ENCODE assay signal across 8 cellular contexts in genomic region chr6:108564178-108564577, GRCh38. TPM values are rescaled to one million over a fixed set of nuclear protein-coding genes. Genes with fewer than 3 reads are reported as not detected.
DNase-seq lines count a peak whose midpoint lies in the region; ATAC-seq, FAIRE-seq and TF ChIP-seq lines count a peak whose summit lies in the region.

No MANE protein-coding gene starts in this region.

- peak overlapping the region; percentile 8 for H3K27ac Mint-ChIP-seq in astrocyte (ENCODE audit: unreplicated experiment)
- peak overlapping the region; percentile 92 for H3K27ac Mint-ChIP-seq in memory B cell

- WGBS in A549 (ENCODE audit: missing lambda C conversion rate), result 48% methylated on average over 3 of the region's 3 CpGs

- FAIRE-seq in A549 (lab: Jason Lieb, UNC) (no peak), astrocyte (lab: Jason Lieb, UNC) (peak; percentile 99)

- peak overlapping the region; percentile 99 for H3K4me3 Mint-ChIP-seq in astrocyte (ENCODE audit: unreplicated experiment)
- no peak overlapping the region for H3K4me3 Mint-ChIP-seq in memory B cell

- no peak for DNase-seq in A549 (ENCODE audit: low read depth in 1 of 2, low spot score in 1 of 2)
- no peak for DNase-seq in HFF-Myc (ENCODE audit: extremely low read depth, low read depth)
- peak; percentile 99 for DNase-seq in astrocyte (ENCODE audit: low read depth)
- DNase-seq in memory B cell (ENCODE audit: low spot score in 2 of 2), result no peak
- DNase-seq in SIG-M5 treated with dmso at 0.1 percent for 504 hours (lab: John Stamatoyannopoulos, UW; ENCODE audit: unreplicated experiment), result no peak
- no peak for DNase-seq in GM20000 (ENCODE audit: low spot score)

- H3K27ac ChIP-seq in A549 (no peak overlapping the region), astrocyte (ENCODE audit: low read depth, low read length) (peak overlapping the region; percentile 71)

- TF ChIP-seq RAD21 in A549 (conservative IDR thresholded peaks at IDR 0.05 in 1 of 2, IDR thresholded peaks at IDR 0.05 in 1 of 2), result no peak

- CTCF ChIA-PET in A549 (lab: Yijun Ruan, JAX), result interaction anchor here (0.7 kb wide), 1 partner anchor 216 kb away, joined by 3 read pairs; no protein-coding TSS in a partner anchor

- peaks cover 44% of the 10 kb centered on the region for H4K20me1 ChIP-seq in astrocyte (ENCODE audit: insufficient read depth, low read length)

- H3K4me2 ChIP-seq in A549 (peak overlapping the region; percentile 48; the same call in 2 of the 3 replicates), astrocyte (ENCODE audit: low read length) (peak overlapping the region; percentile 99)

- no peak overlapping the region for H2AFZ ChIP-seq in astrocyte (ENCODE audit: low read depth, low read length)

- no peaks in the 10 kb centered on the region for H3K9me3 Mint-ChIP-seq in astrocyte (ENCODE audit: unreplicated experiment)
- peaks cover 2% of the 10 kb centered on the region for H3K9me3 Mint-ChIP-seq in memory B cell

- no peaks in the 10 kb centered on the region for H3K27me3 ChIP-seq in astrocyte (ENCODE audit: insufficient read depth, low read length)

- ATAC-seq in A549 (no peak), memory B cell (ENCODE audit: low read depth) (no peak), HG02571 (IDR thresholded peaks at IDR 0.05; ENCODE audit: unreplicated experiment) (no peak), GM21786 (IDR thresholded peaks at IDR 0.05; ENCODE audit: unreplicated experiment) (no peak)

- H3K27me3 Mint-ChIP-seq in astrocyte (ENCODE audit: low read depth, unreplicated experiment) (no peaks in the 10 kb centered on the region), memory B cell (no peaks in the 10 kb centered on the region)

- H3K36me3 Mint-ChIP-seq in astrocyte (ENCODE audit: low read depth, unreplicated experiment) (peaks cover 8% of the 10 kb centered on the region), memory B cell (peaks cover 18% of the 10 kb centered on the region)

- no peak overlapping the region for H3K4me3 ChIP-seq in A549
- peak overlapping the region; percentile 85; the same call in 1 of the 2 replicates for H3K4me3 ChIP-seq in HFF-Myc (replicated peaks; ENCODE audit: low read depth, low read length)
- H3K4me3 ChIP-seq in astrocyte (ENCODE audit: insufficient read depth, low read depth, low read length), result no peak overlapping the region

- H3K9me3 ChIP-seq in A549 (no peaks in the 10 kb centered on the region), astrocyte (ENCODE audit: insufficient read depth, low read depth, low read length) (no peaks in the 10 kb centered on the region)

- H3K4me1 ChIP-seq in A549 (peaks cover 35% of the 10 kb centered on the region; the same call in 2 of the 3 replicates), astrocyte (ENCODE audit: insufficient read depth, low read length) (peaks cover 36% of the 10 kb centered on the region)

- TF ChIP-seq POLR2A in A549 (IDR thresholded peaks at IDR 0.05; ENCODE audit: low read length), result no peak

- peaks cover 70% of the 10 kb centered on the region for H3K79me2 ChIP-seq in astrocyte (ENCODE audit: insufficient read depth, low read length)

- POLR2A ChIA-PET in A549 (lab: Yijun Ruan, JAX), result no interaction called here

- no peak for TF ChIP-seq EP300 in A549 (IDR thresholded peaks at IDR 0.05)

- H3K4me1 Mint-ChIP-seq in astrocyte (ENCODE audit: low read depth, unreplicated experiment) (peaks cover 28% of the 10 kb centered on the region), memory B cell (peaks cover 44% of the 10 kb centered on the region)

- TF ChIP-seq CTCF in A549 (IDR thresholded peaks at IDR 0.05), result no peak
- no peak for TF ChIP-seq CTCF in HFF-Myc (IDR thresholded peaks at IDR 0.05; ENCODE audit: low read depth, low read length, missing control alignments)
- no peak for TF ChIP-seq CTCF in astrocyte (IDR thresholded peaks at IDR 0.05; ENCODE audit: insufficient read depth, low read depth, low read length)
- no peak for TF ChIP-seq CTCF in GM20000 (IDR thresholded peaks at IDR 0.05; ENCODE audit: extremely low read depth, missing control alignments)

- H3K9ac ChIP-seq in astrocyte (ENCODE audit: low read length), result peak overlapping the region; percentile 47

- peaks cover 6% of the 10 kb centered on the region for H3K36me3 ChIP-seq in astrocyte (ENCODE audit: insufficient read depth, low read length)

TF ChIP-seq in A549, 52 proteins besides CTCF, POLR2A, EP300 and RAD21:
- TF ChIP-seq FOXS1 (CRISPR knock-in tag; IDR thresholded peaks at IDR 0.05), result no peak
- TF ChIP-seq HES2 (IDR thresholded peaks at IDR 0.05), result no peak
- TF ChIP-seq NFE2L2 (conservative IDR thresholded peaks at IDR 0.05; ENCODE audit: low read length), result no peak
- no peak for TF ChIP-seq CEBPB (IDR thresholded peaks at IDR 0.05)
- no peak for TF ChIP-seq EHF (CRISPR knock-in tag; IDR thresholded peaks at IDR 0.05)
- TF ChIP-seq HOXB13 (CRISPR knock-in tag; IDR thresholded peaks at IDR 0.05; ENCODE audit: low read depth), result no peak
- TF ChIP-seq CHD4 (IDR thresholded peaks at IDR 0.05; ENCODE audit: borderline replicate concordance), result no peak
- no peak for TF ChIP-seq HEYL (CRISPR knock-in tag; IDR thresholded peaks at IDR 0.05)
- TF ChIP-seq CBX2 (IDR thresholded peaks at IDR 0.05; ENCODE audit: borderline replicate concordance, low read depth), result no peak
- TF ChIP-seq FOSB (CRISPR knock-in tag; IDR thresholded peaks at IDR 0.05), result no peak
- TF ChIP-seq JUN (IDR thresholded peaks at IDR 0.05), result no peak
- no peak for TF ChIP-seq PHF8 (IDR thresholded peaks at IDR 0.05; ENCODE audit: borderline replicate concordance, low read depth)
- TF ChIP-seq, protein P1, sequence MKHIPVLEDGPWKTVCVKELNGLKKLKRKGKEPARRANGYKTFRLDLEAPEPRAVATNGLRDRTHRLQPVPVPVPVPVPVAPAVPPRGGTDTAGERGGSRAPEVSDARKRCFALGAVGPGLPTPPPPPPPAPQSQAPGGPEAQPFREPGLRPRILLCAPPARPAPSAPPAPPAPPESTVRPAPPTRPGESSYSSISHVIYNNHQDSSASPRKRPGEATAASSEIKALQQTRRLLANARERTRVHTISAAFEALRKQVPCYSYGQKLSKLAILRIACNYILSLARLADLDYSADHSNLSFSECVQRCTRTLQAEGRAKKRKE (CRISPR knock-in tag; IDR thresholded peaks at IDR 0.05; ENCODE audit: low read depth), result no peak
- TF ChIP-seq, protein P2, sequence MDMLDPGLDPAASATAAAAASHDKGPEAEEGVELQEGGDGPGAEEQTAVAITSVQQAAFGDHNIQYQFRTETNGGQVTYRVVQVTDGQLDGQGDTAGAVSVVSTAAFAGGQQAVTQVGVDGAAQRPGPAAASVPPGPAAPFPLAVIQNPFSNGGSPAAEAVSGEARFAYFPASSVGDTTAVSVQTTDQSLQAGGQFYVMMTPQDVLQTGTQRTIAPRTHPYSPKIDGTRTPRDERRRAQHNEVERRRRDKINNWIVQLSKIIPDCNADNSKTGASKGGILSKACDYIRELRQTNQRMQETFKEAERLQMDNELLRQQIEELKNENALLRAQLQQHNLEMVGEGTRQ (IDR thresholded peaks at IDR 0.05), result no peak
- no peak for TF ChIP-seq EHMT2 (IDR thresholded peaks at IDR 0.05; ENCODE audit: low read depth)
- no peak for TF ChIP-seq ZNF302 (CRISPR knock-in tag; IDR thresholded peaks at IDR 0.05)
- no peak for TF ChIP-seq ZC3H11A (IDR thresholded peaks at IDR 0.05)
- TF ChIP-seq CHD2 (IDR thresholded peaks at IDR 0.05; ENCODE audit: low read length, partially characterized antibody), result no peak
- TF ChIP-seq JUNB (IDR thresholded peaks at IDR 0.05), result no peak

RNA-seq across cellular contexts. Expression of gene FOXO3, which starts 3.5 kb away (rescaled TPM):
- polyA plus RNA-seq in A549 (2011; rRNA removed), result 7.5 and 10.0 TPM in 2 replicates
- 3.5 and 5.0 TPM in 2 replicates for polyA plus RNA-seq in A549 (2012; cell fraction: cytosol; rRNA removed)
- polyA plus RNA-seq in A549 (2012; cell fraction: nucleus; rRNA removed), result 3.4 and 3.7 TPM in 2 replicates
- polyA plus RNA-seq in A549 (2017; fragmentation: RNase III; extraction: RNeasy Plus Mini Kit Qiagen cat#74134 plus additional on column Dnase treatment), result 4.2 to 4.8 TPM (median 4.6 TPM) in 3 replicates
- polyA minus RNA-seq in A549 (2011; rRNA and poly(A)+ RNA removed), result 37.0 and 42.7 TPM in 2 replicates
- total RNA-seq in astrocyte, result 35.0 and 37.3 TPM in 2 replicates
